ENCODE assay signal across 17 cellular contexts in genomic region chr13:110549795-110550160, GRCh38. TPM values are rescaled to one million over a fixed set of nuclear protein-coding genes. Genes with fewer than 3 reads are reported as not detected.
DNase-seq lines count a peak whose midpoint lies in the region; ATAC-seq, FAIRE-seq and TF ChIP-seq lines count a peak whose summit lies in the region.
"Had no signal": no experiment of that assay in that cellular context is flagged by ENCODE, and none has a peak within 500 bp of the region (broad histone marks: within the 10 kb centered on the region; RNA-seq: fewer than 3 reads in every experiment).

No MANE protein-coding gene starts in this region.

- POLR2A ChIA-PET in Caco-2 (lab: Charles Lee) = no interaction called here
- POLR2A ChIA-PET in WTC11 (lab: Charles Lee) = interaction anchor here (0.7 kb wide), 1 partner anchor 175 kb away, joined by 3 read pairs; no protein-coding TSS in a partner anchor

- H3K4ac ChIP-seq in mesendoderm (ENCODE audit: low read depth, low read length) = no peak overlapping the region

- FAIRE-seq in GM12892 (lab: Jason Lieb, UNC) = no peak

- no peak overlapping the region for H2AFZ ChIP-seq in GM23248

- H3K4me3 Mint-ChIP-seq in Caco-2 (ENCODE audit: unreplicated experiment) = no peak overlapping the region
- no peak overlapping the region for H3K4me3 Mint-ChIP-seq in WTC11
- H3K4me3 Mint-ChIP-seq: B cell; CD4-positive, alpha-beta T cell; HFFc6 had no signal

- H3K27ac Mint-ChIP-seq in Caco-2 (ENCODE audit: unreplicated experiment) (peak overlapping the region; percentile 56), WTC11 (peak overlapping the region; percentile 80)
- H3K27ac Mint-ChIP-seq: B cell; CD4-positive, alpha-beta T cell; HFFc6 had no signal

- H3K4me1 ChIP-seq in Caco-2 (no peaks in the 10 kb centered on the region), mesendoderm (ENCODE audit: control insufficient read depth, low read depth, low read length) (peaks cover 14% of the 10 kb centered on the region), spleen (peaks cover 0 to 86% (median 39%) of the 10 kb centered on the region in 6 donors), GM23248 (ENCODE audit: insufficient read depth) (no peaks in the 10 kb centered on the region)

- TF ChIP-seq CTCF in Caco-2 (IDR thresholded peaks at IDR 0.05; ENCODE audit: insufficient read depth in 1 of 2, low read depth in 1 of 2, low read length in 1 of 2, severe bottlenecking in 1 of 2, unreplicated experiment in 1 of 2) (no peak), WTC11 (IDR thresholded peaks at IDR 0.05) (no peak), spleen (IDR thresholded peaks at IDR 0.05 in 8 of 11, conservative IDR thresholded peaks at IDR 0.05 in 3 of 11) (no peak)

- no peak overlapping the region for H3K9ac ChIP-seq in mesendoderm (ENCODE audit: low read length)
- no peak overlapping the region for H3K9ac ChIP-seq in GM23248

- H2AK5ac ChIP-seq in mesendoderm (ENCODE audit: low read length) = no peak overlapping the region

- CTCF ChIA-PET in Caco-2 (lab: Charles Lee) = no interaction called here
- CTCF ChIA-PET in WTC11 (lab: Charles Lee) = interaction anchor here (0.8 kb wide), 1 partner anchor 94 kb away, joined by 3 read pairs; no protein-coding TSS in a partner anchor

- WGBS in mesendoderm (ENCODE audit: extremely low coverage, insufficient coverage, low lambda C conversion rate) = no CpG with 5 or more reads among the region's 11 CpGs
- WGBS in spleen, 5 donors = 92 to 96% (median 94%) methylated on average over 11 of the region's 11 CpGs
- WGBS in GM23248 (ENCODE audit: low coverage in 1 of 2, low lambda C conversion rate in 2 of 2, missing lambda C conversion rate in 2 of 2), 2 experiments = 94% methylated on average over 11 of the region's 11 CpGs

- no peaks in the 10 kb centered on the region; the same call in 1 of the 2 replicates for H3F3A ChIP-seq in GM23248 (ENCODE audit: insufficient read depth)

- H3K27me3 ChIP-seq in Caco-2 (replicated peaks; ENCODE audit: control insufficient read depth, insufficient read depth, low read length) (no peaks in the 10 kb centered on the region), mesendoderm (ENCODE audit: insufficient read depth, low read length, poor library complexity) (no peaks in the 10 kb centered on the region), spleen (replicated peaks in 1 of 7) (no peaks in the 10 kb centered on the region), GM23248 (replicated peaks; ENCODE audit: insufficient read depth) (no peaks in the 10 kb centered on the region)

- DNase-seq in Caco-2 (no peak), WTC11 (ENCODE audit: low spot score) (no peak), mesendoderm (no peak), spleen (peak; percentile 42), GM23248 (no peak), AG20443 (ENCODE audit: low spot score) (no peak), GM12892 (ENCODE audit: insufficient read length) (no peak)
- DNase-seq in activated CD8-positive, alpha-beta memory T cell treated with anti-CD3 and anti-CD28 coated beads, Interleukin-2, amount 50 U/mL, for 4 hours = no peak
- DNase-seq: ACHN; C1 segment of cervical spinal cord; CD4-positive, alpha-beta T cell; DND-41; GDM1; HCEC 1CT; HFFc6 had no signal

- H3K18ac ChIP-seq in mesendoderm (ENCODE audit: low read length) = no peak overlapping the region

- no peak for ATAC-seq in WTC11

- H3K4me1 Mint-ChIP-seq in Caco-2 (ENCODE audit: low read depth, unreplicated experiment) (peaks cover 11% of the 10 kb centered on the region), WTC11 (peaks cover 6% of the 10 kb centered on the region; the same call in 1 of the 2 replicates)
- H3K4me1 Mint-ChIP-seq: B cell had no signal

- H3K36me3 Mint-ChIP-seq in Caco-2 (ENCODE audit: insufficient read depth, unreplicated experiment) (peaks cover 64% of the 10 kb centered on the region), WTC11 (peaks cover 26% of the 10 kb centered on the region)

- H3K9me3 ChIP-seq in Caco-2 = no peaks in the 10 kb centered on the region
- no peaks in the 10 kb centered on the region for H3K9me3 ChIP-seq in spleen
- no peaks in the 10 kb centered on the region for H3K9me3 ChIP-seq in GM23248 (ENCODE audit: low read depth)

- no peak overlapping the region for H4K5ac ChIP-seq in mesendoderm (ENCODE audit: low read length)

- H3K4me3 ChIP-seq in Caco-2 (ENCODE audit: low read depth, low read length) = no peak overlapping the region
- no peak overlapping the region for H3K4me3 ChIP-seq in mesendoderm (ENCODE audit: low read length)
- no peak overlapping the region for H3K4me3 ChIP-seq in spleen
- no peak overlapping the region for H3K4me3 ChIP-seq in GM23248

- peaks cover 5% of the 10 kb centered on the region for H3K36me3 ChIP-seq in Caco-2 (ENCODE audit: control insufficient read depth, insufficient read depth, low read length)
- H3K36me3 ChIP-seq in mesendoderm (ENCODE audit: control insufficient read depth, insufficient read depth, low read length) = peaks cover 2% of the 10 kb centered on the region
- H3K36me3 ChIP-seq in spleen = peaks cover 0 to 9% (median 0%) of the 10 kb centered on the region in 6 donors
- H3K36me3 ChIP-seq in GM23248 (ENCODE audit: low read depth) = no peaks in the 10 kb centered on the region

- H4K8ac ChIP-seq in mesendoderm (ENCODE audit: low read depth, low read length) = no peak overlapping the region

- no peak overlapping the region for H2BK120ac ChIP-seq in mesendoderm (ENCODE audit: low read depth, low read length)

- no peak overlapping the region for H2BK15ac ChIP-seq in mesendoderm (replicated peaks; ENCODE audit: low read depth)

- in situ Hi-C loops in GM23248 (cut with MboI) = no loop called here

- peak overlapping the region; percentile 60 for H3K56ac ChIP-seq in mesendoderm (ENCODE audit: low read length)

- H3K23ac ChIP-seq in mesendoderm (ENCODE audit: low read length) = no peak overlapping the region

- no peak overlapping the region for H3K4me2 ChIP-seq in mesendoderm (ENCODE audit: low read length)
- no peak overlapping the region for H3K4me2 ChIP-seq in GM23248 (ENCODE audit: unreplicated experiment)

- intact Hi-C loops in Caco-2 (cut with micrococcal nuclease; ENCODE audit: unreplicated experiment) (no loop called here), spleen (cut with DNase I; ENCODE audit: low total_unique reads) (no loop called here)

- H3K79me2 ChIP-seq in mesendoderm (ENCODE audit: control insufficient read depth, insufficient read depth, low read length) (peaks cover 38% of the 10 kb centered on the region), GM23248 (ENCODE audit: insufficient read depth) (no peaks in the 10 kb centered on the region)

- H3K27me3 Mint-ChIP-seq in Caco-2 (ENCODE audit: insufficient read depth, unreplicated experiment) (no peaks in the 10 kb centered on the region), WTC11 (ENCODE audit: low read depth) (no peaks in the 10 kb centered on the region)
- H3K27me3 Mint-ChIP-seq: B cell; CD4-positive, alpha-beta T cell had no signal

- TF ChIP-seq POLR2A in spleen (IDR thresholded peaks at IDR 0.05) (no peak), GM12892 (IDR thresholded peaks at IDR 0.05; ENCODE audit: low read depth, low read length) (no peak)

- no peaks in the 10 kb centered on the region for H4K20me1 ChIP-seq in GM23248 (ENCODE audit: insufficient read depth)

- H3K9me3 Mint-ChIP-seq in Caco-2 (ENCODE audit: unreplicated experiment) (no peaks in the 10 kb centered on the region), WTC11 (peaks cover 8% of the 10 kb centered on the region)
- H3K9me3 Mint-ChIP-seq: CD4-positive, alpha-beta T cell; HFFc6 had no signal

- peaks cover 27% of the 10 kb centered on the region for H3K79me1 ChIP-seq in mesendoderm (ENCODE audit: low read length)

- no peak overlapping the region for H2BK5ac ChIP-seq in mesendoderm (ENCODE audit: low read length)

- BruUV-seq in Caco-2 (replicated peaks; lab: Mats Ljungman, UMichigan) = no TSS peak

- H3K9me2 ChIP-seq in GM23248 (ENCODE audit: insufficient read depth) = no peaks in the 10 kb centered on the region

- no peak overlapping the region for H3K27ac ChIP-seq in mesendoderm (ENCODE audit: low read depth, low read length)
- peak overlapping the region in 3 of 8 donors; percentile 38 to 76 (median 51) for H3K27ac ChIP-seq in spleen
- no peak overlapping the region for H3K27ac ChIP-seq in GM23248
- H3K27ac ChIP-seq: HL-60 had no signal

TF ChIP-seq in WTC11, 78 proteins besides CTCF, POLR2A, EP300 and RAD21:
- no peak for TF ChIP-seq ZNF396 (CRISPR knock-in tag; IDR thresholded peaks at IDR 0.05; ENCODE audit: borderline replicate concordance)

RNA-seq across cellular contexts. Expression of gene RAB20, which starts 11.7 kb away (rescaled TPM):
- 37.9 and 40.1 TPM in 2 replicates for total RNA-seq in Caco-2 (2022)
- total RNA-seq in WTC11 (2021) = 14.3 to 19.0 TPM (median 18.6 TPM) in 3 replicates
- 30.9 TPM for polyA plus RNA-seq in mesendoderm (2013, experiment 1 of 2)
- 30.6 TPM for polyA plus RNA-seq in mesendoderm (2013, experiment 2 of 2)
- 10 to 100 TPM; 46.9 to 96.4 (median 61.1) TPM for total RNA-seq in spleen
- 10 to 100 TPM; 19.1 to 49.0 (median 39.6) TPM for polyA plus RNA-seq in spleen
- 3.3 and 6.4 TPM in 2 replicates for total RNA-seq in GM23248 (2014; rRNA removed; shearing (Covaris generic))
- polyA plus RNA-seq in GM23248 (2016; fragmentation: Nextera tagmentation; extraction: Ambion mirVana) = 2.7 TPM in 2 replicates
- polyA plus RNA-seq in GM12892 (2012; ENCODE audit: missing spikeins) = 20.3 TPM
